In genomic region chr11:123203471-123203870, GRCh38 we compare ENCODE assay signal across 18 cellular contexts. TPM values are rescaled to one million over a fixed set of nuclear protein-coding genes. Genes with fewer than 3 reads are reported as not detected.
"Had no signal": no experiment of that assay in that cellular context is flagged by ENCODE, and none has a peak within 500 bp of the region (broad histone marks: within the 10 kb centered on the region; RNA-seq: fewer than 3 reads in every experiment).

No MANE protein-coding gene starts in this region.

- H3K4me3 ChIP-seq: adrenal gland, tibial artery had no signal

- H3K9me3 Mint-ChIP-seq: activated naive CD4-positive, alpha-beta T cell treated with anti-CD3 and anti-CD28 coated beads, Interleukin-2, amount 50 U/mL, for 72 hours; activated T-helper 1 cell treated with anti-CD3 and anti-CD28 coated beads, Interleukin-12 subunit alpha, Interleukin-12 subunit beta, Interleukin-2, Interleukin-4 antibody, amounts not matched to agents 30 ng/mL and 10 ng/mL and 1 ng/mL, durations not matched to agents 14 hours and 24 hours and 36 hours; natural killer cell had no signal

- H3K4me1 ChIP-seq: tibial artery had no signal

- H3K27ac ChIP-seq: tibial artery, WERI-Rb-1 had no signal

- H3K4me1 Mint-ChIP-seq: natural killer cell had no signal

- H3K36me3 Mint-ChIP-seq: activated naive CD4-positive, alpha-beta T cell treated with anti-CD3 and anti-CD28 coated beads, Interleukin-2, amount 50 U/mL, for 72 hours; natural killer cell had no signal

- H3K9me3 ChIP-seq: adrenal gland, tibial artery had no signal

- H3K27ac Mint-ChIP-seq: activated naive CD4-positive, alpha-beta T cell treated with anti-CD3 and anti-CD28 coated beads, Interleukin-2, amount 50 U/mL, for 72 hours; activated T-helper 1 cell treated with anti-CD3 and anti-CD28 coated beads, Interleukin-12 subunit alpha, Interleukin-12 subunit beta, Interleukin-2, Interleukin-4 antibody, amounts not matched to agents 30 ng/mL and 10 ng/mL and 1 ng/mL, durations not matched to agents 14 hours and 24 hours and 36 hours; natural killer cell had no signal

- DNase-seq: activated CD4-positive, alpha-beta T cell treated with anti-CD3 and anti-CD28 coated beads, Interleukin-2, amount 50 U/mL, for 48 hours; activated gamma-delta T cell treated with Interleukin-2 at 50 U/mL for 16 hours; effector CD4-positive, alpha-beta T cell; hypothalamus; kidney; natural killer cell; stimulated activated CD4-positive, alpha-beta T cell treated with anti-CD3 and anti-CD28 coated beads, Interleukin-12 subunit alpha, Interleukin-12 subunit beta, amount 100 ng/mL, for 4 hours; stimulated activated CD4-positive, alpha-beta T cell treated with anti-CD3 and anti-CD28 coated beads, Interleukin-1b, Interleukin-23, amount 100 ng/mL, for 48 hours; stimulated activated CD8-positive, alpha-beta memory T cell treated with anti-CD3 and anti-CD28 coated beads, Interleukin-4, amount 100 ng/mL, for 48 hours; stimulated activated naive CD4-positive, alpha-beta T cell; substantia nigra; SW 1271; T-helper 2 cell; tibial artery; WERI-Rb-1 had no signal

- H3K27me3 ChIP-seq: adrenal gland had no signal

- H3K36me3 ChIP-seq: adrenal gland, tibial artery, WERI-Rb-1 had no signal

- H3K4me3 Mint-ChIP-seq: activated T-helper 1 cell treated with anti-CD3 and anti-CD28 coated beads, Interleukin-12 subunit alpha, Interleukin-12 subunit beta, Interleukin-2, Interleukin-4 antibody, amounts not matched to agents 30 ng/mL and 10 ng/mL and 1 ng/mL, durations not matched to agents 14 hours and 24 hours and 36 hours; natural killer cell had no signal

- ATAC-seq: activated naive CD4-positive, alpha-beta T cell treated with anti-CD3 and anti-CD28 coated beads, Interleukin-2, amount 50 U/mL, for 72 hours had no signal

RNA-seq across cellular contexts. Expression of gene CLMP, which starts 8.4 kb away (rescaled TPM):
- total RNA-seq: activated T-helper 1 cell treated with anti-CD3 and anti-CD28 coated beads, Interleukin-12 subunit alpha, Interleukin-12 subunit beta, Interleukin-2, Interleukin-4 antibody, amounts not matched to agents 30 ng/mL and 10 ng/mL and 1 ng/mL, durations not matched to agents 14 hours and 24 hours and 36 hours had no signal
